ENCODE assay signal across 23 cellular contexts in the genomic region with DNA sequence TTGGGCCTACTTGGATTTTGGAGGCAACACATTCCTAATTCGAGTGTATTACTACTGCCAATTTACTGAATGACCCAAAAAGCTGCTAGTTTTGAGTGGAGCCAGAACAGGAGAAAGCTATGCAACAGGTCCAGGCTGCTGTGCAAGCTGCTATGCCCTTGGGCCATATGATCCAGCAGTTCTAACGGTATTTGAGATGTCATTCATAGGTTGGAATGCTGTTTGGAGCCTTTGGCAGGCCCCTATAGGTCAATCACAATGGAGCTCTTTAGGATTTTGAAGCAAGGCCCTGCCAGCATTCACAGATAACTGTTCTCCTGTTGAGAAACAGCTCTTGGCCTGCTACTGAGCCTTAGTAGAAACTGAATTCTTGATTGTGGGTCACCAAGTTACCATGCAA.
A peak's percentile ranks its signal among the peaks of the same experiment; 100 is the strongest.
DNase-seq lines count a peak whose midpoint lies in the region; TF ChIP-seq lines count a peak whose summit lies in the region.
"Had no signal": no experiment of that assay in that cellular context is flagged by ENCODE, and none has a peak within 500 bp of the region (broad histone marks: within the 10 kb centered on the region; RNA-seq: fewer than 3 reads in every experiment).

No MANE protein-coding gene starts in this region.

- H3K4me3 Mint-ChIP-seq in Calu3 (ENCODE audit: low read depth, unreplicated experiment) = no peak overlapping the region
- H3K4me3 Mint-ChIP-seq: B cell; CD4-positive, alpha-beta T cell; CD8-positive, alpha-beta T cell had no signal

- H3K36me3 ChIP-seq in trophoblast cell (ENCODE audit: control insufficient read depth in 1 of 2, insufficient read depth in 2 of 2, low read length in 2 of 2) = no peaks in the 10 kb centered on the region
- H3K36me3 ChIP-seq: BLaER1 treated with 17β-estradiol and CSF1 and Interleukin-3, amounts not matched to agents 10 nM and 100 nM had no signal

- H3K79me2 ChIP-seq in trophoblast cell (ENCODE audit: control insufficient read depth, insufficient read depth, low read length, poor library complexity) = no peaks in the 10 kb centered on the region

- TF ChIP-seq CTCF in Calu3 (IDR thresholded peaks at IDR 0.05; ENCODE audit: unreplicated experiment) = no peak

- in situ Hi-C loops in SK-MEL-5 (cut with HindIII; ENCODE audit: low pct_unique_long_range_greater_than_20kb, low sequenced_read_pairs) = no loop called here

- H4K8ac ChIP-seq in trophoblast cell (ENCODE audit: low read depth, low read length) = no peak overlapping the region

- H2AFZ ChIP-seq in trophoblast cell (ENCODE audit: insufficient read depth, low read length, poor library complexity) = no peak overlapping the region

- BruUV-seq in Calu3 (replicated peaks; lab: Mats Ljungman, UMichigan) = no TSS peak

- H3K9me3 ChIP-seq in trophoblast cell (ENCODE audit: insufficient read depth, low read depth, low read length) = no peaks in the 10 kb centered on the region
- H3K9me3 ChIP-seq: A549; BLaER1 treated with 17β-estradiol and CSF1 and Interleukin-3, amounts not matched to agents 10 nM and 100 nM; Caco-2 had no signal

- H3K18ac ChIP-seq in trophoblast cell (ENCODE audit: low read length) = no peak overlapping the region

- H4K91ac ChIP-seq in trophoblast cell (ENCODE audit: low read depth, low read length) = no peak overlapping the region

- H3K27ac ChIP-seq in trophoblast cell (ENCODE audit: low read depth, low read length) = no peak overlapping the region
- H3K27ac ChIP-seq: 22Rv1; A549; BLaER1 treated with 17β-estradiol and CSF1 and Interleukin-3, amounts not matched to agents 10 nM and 100 nM; C4-2B had no signal

- H3K27ac Mint-ChIP-seq in Calu3 (ENCODE audit: unreplicated experiment) = no peak overlapping the region
- H3K27ac Mint-ChIP-seq: B cell; CD4-positive, alpha-beta T cell; CD8-positive, alpha-beta T cell had no signal

- H3K27me3 ChIP-seq in trophoblast cell (ENCODE audit: insufficient read depth, low read length) = no peaks in the 10 kb centered on the region
- H3K27me3 ChIP-seq: BLaER1 treated with 17β-estradiol and CSF1 and Interleukin-3, amounts not matched to agents 10 nM and 100 nM had no signal

- H3K27me3 Mint-ChIP-seq in Calu3 (ENCODE audit: unreplicated experiment) = no peaks in the 10 kb centered on the region
- H3K27me3 Mint-ChIP-seq: B cell; CD4-positive, alpha-beta T cell had no signal

- H3K9me3 Mint-ChIP-seq in Calu3 (ENCODE audit: low read depth, unreplicated experiment) = peaks cover 8% of the 10 kb centered on the region

- no peak overlapping the region for H3K4me2 ChIP-seq in trophoblast cell (ENCODE audit: low read length)
- H3K4me2 ChIP-seq: A549; BLaER1 treated with 17β-estradiol and CSF1 and Interleukin-3, amounts not matched to agents 10 nM and 100 nM had no signal

- no peak overlapping the region for H2BK5ac ChIP-seq in trophoblast cell (ENCODE audit: low read depth, low read length, poor library complexity)

- H3K23ac ChIP-seq in trophoblast cell (ENCODE audit: low read length) = no peak overlapping the region

- no peaks in the 10 kb centered on the region for H3K79me1 ChIP-seq in trophoblast cell (ENCODE audit: low read length)

- DNase-seq in ELF-1 (ENCODE audit: low read depth, low spot score) (peak; percentile 69), SK-MEL-5 (ENCODE audit: low read depth, low spot score) (peak; percentile 28), foreskin melanocyte (peak; percentile 7), trophoblast cell (peak; percentile 21 to 57), middle frontal gyrus (ENCODE audit: extremely low spot score, low spot score) (no peak), NCI-H1092 treated with DMSO at 0.1 percent for 48 hours (lab: John Stamatoyannopoulos, UW) (no peak), Calu3 (no peak)
- DNase-seq: AML-193; Caco-2; CD4-positive, alpha-beta T cell; CD8-positive, alpha-beta T cell; DMS 273 treated with DMSO at 0.1 percent for 48 hours; DMS153; DMS53; DMS79; DND-41; EL; GF-D8 had no signal

- H3K4me1 ChIP-seq in trophoblast cell (ENCODE audit: control insufficient read depth in 1 of 2, insufficient read depth in 2 of 2, low read length in 2 of 2) = peaks cover 3% of the 10 kb centered on the region in 2 experiments
- H3K4me1 ChIP-seq: A549, Caco-2 had no signal

- no peak overlapping the region for H3K14ac ChIP-seq in trophoblast cell (ENCODE audit: low read length)

- no peak overlapping the region for H2BK120ac ChIP-seq in trophoblast cell (ENCODE audit: insufficient read depth, low read length, poor library complexity)

- H3K36me3 Mint-ChIP-seq in Calu3 (ENCODE audit: insufficient read depth, unreplicated experiment) = no peaks in the 10 kb centered on the region
- H3K36me3 Mint-ChIP-seq: CD8-positive, alpha-beta T cell had no signal

- no peak overlapping the region for H2AK5ac ChIP-seq in trophoblast cell (ENCODE audit: low read length)

- H3K4ac ChIP-seq in trophoblast cell (ENCODE audit: low read depth, low read length) = no peak overlapping the region

- H3K9ac ChIP-seq in trophoblast cell (ENCODE audit: low read length) = no peak overlapping the region
- H3K9ac ChIP-seq: BLaER1 treated with 17β-estradiol and CSF1 and Interleukin-3, amounts not matched to agents 10 nM and 100 nM had no signal

- no peak overlapping the region for H2BK12ac ChIP-seq in trophoblast cell (ENCODE audit: low read length)

- intact Hi-C loops in Calu3 (cut with micrococcal nuclease; ENCODE audit: unreplicated experiment) = no loop called here

- H4K12ac ChIP-seq in trophoblast cell (ENCODE audit: low read depth, low read length) = no peak overlapping the region

- CTCF ChIA-PET in Calu3 (lab: Charles Lee) = no interaction called here

- H3K4me3 ChIP-seq in trophoblast cell (ENCODE audit: low read depth, low read length) = no peak overlapping the region
- H3K4me3 ChIP-seq: A549; BLaER1 treated with 17β-estradiol and CSF1 and Interleukin-3, amounts not matched to agents 10 nM and 100 nM had no signal

- no CpG with 5 or more reads among the region's 2 CpGs for WGBS in trophoblast cell (ENCODE audit: extremely low coverage, insufficient coverage, insufficient read length)

- no peaks in the 10 kb centered on the region for H3K4me1 Mint-ChIP-seq in Calu3 (ENCODE audit: low read depth, unreplicated experiment)
- H3K4me1 Mint-ChIP-seq: B cell had no signal

Comparison
In these comparisons a context has a peak if more than half of its experiments do, and no peak if none do; other contexts are left out.
1. DNase-seq: peak in ELF-1 (single experiment), SK-MEL-5 (single experiment), foreskin melanocyte (single experiment) and trophoblast cell (2 of 2); none in middle frontal gyrus (single experiment), NCI-H1092 treated with DMSO at 0.1 percent for 48 hours (single experiment) and Calu3 (single experiment).